Comparison of ENCODE assay signal across 22 cellular contexts in the genomic region with DNA sequence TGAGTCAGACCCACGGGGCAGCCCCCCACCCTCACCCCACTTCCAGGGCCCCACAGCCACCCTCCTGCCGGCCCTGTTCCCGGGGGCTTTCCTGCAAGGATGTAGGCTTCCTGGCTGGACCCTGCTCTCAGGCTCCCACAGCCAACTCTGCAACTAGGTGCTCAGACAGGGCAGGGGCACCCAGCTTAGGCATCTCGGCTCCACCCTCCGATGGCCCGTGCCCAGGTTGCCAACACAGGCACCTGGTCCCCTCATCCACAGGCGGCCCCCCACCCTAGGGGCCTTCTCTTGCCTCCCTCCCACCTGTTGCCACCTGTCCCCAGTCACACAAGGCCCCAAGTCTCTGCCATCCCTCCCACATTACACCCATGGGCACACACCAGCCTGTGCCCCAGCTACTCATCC. TPM values are rescaled to one million over a fixed set of nuclear protein-coding genes. Genes with fewer than 3 reads are reported as not detected.
DNase-seq lines count a peak whose midpoint lies in the region; ATAC-seq and TF ChIP-seq lines count a peak whose summit lies in the region.
"Had no signal": no experiment of that assay in that cellular context is flagged by ENCODE, and none has a peak within 500 bp of the region (broad histone marks: within the 10 kb centered on the region; RNA-seq: fewer than 3 reads in every experiment).

No MANE protein-coding gene starts in this region.

- H3K9me3 ChIP-seq in left ventricle myocardium inferior (replicated peaks), result no peaks in the 10 kb centered on the region
- H3K9me3 ChIP-seq in WERI-Rb-1 (ENCODE audit: severe bottlenecking), result no peaks in the 10 kb centered on the region
- H3K9me3 ChIP-seq in right lobe of liver, result no peaks in the 10 kb centered on the region
- H3K9me3 ChIP-seq in psoas muscle, result no peaks in the 10 kb centered on the region
- H3K9me3 ChIP-seq: BE2C had no signal

- TF ChIP-seq CTCF in left ventricle myocardium inferior (IDR thresholded peaks at IDR 0.05; ENCODE audit: borderline replicate concordance) (no peak), WERI-Rb-1 (IDR thresholded peaks at IDR 0.05; ENCODE audit: low read depth, low read length) (no peak), right lobe of liver (IDR thresholded peaks at IDR 0.05) (no peak), psoas muscle (IDR thresholded peaks at IDR 0.05) (no peak)

- peaks cover 91% of the 10 kb centered on the region for H3K4me1 ChIP-seq in left ventricle myocardium inferior
- H3K4me1 ChIP-seq in right lobe of liver, result peaks cover 0 to 55% (median 27%) of the 10 kb centered on the region in 4 donors
- H3K4me1 ChIP-seq in psoas muscle, result peaks cover 27% of the 10 kb centered on the region
- H3K4me1 ChIP-seq: BE2C had no signal

- H3K27ac ChIP-seq in left ventricle myocardium inferior (replicated peaks) (no peak overlapping the region), WERI-Rb-1 (peak overlapping the region; percentile 71), right lobe of liver (peak overlapping the region in 1 of 3 donors; percentile 71), psoas muscle (no peak overlapping the region)

- H3K36me3 ChIP-seq in left ventricle myocardium inferior (no peaks in the 10 kb centered on the region), WERI-Rb-1 (peaks cover 37% of the 10 kb centered on the region), right lobe of liver (no peaks in the 10 kb centered on the region), psoas muscle (ENCODE audit: insufficient read depth in 1 of 2, low read depth in 1 of 2) (peaks cover 0 to 14% of the 10 kb centered on the region in 2 donors)
- H3K36me3 ChIP-seq: BE2C had no signal

- ATAC-seq in right lobe of liver, result no peak
- ATAC-seq in psoas muscle, result no peak
- no peak for ATAC-seq in GM19328 (IDR thresholded peaks at IDR 0.05; ENCODE audit: unreplicated experiment)
- ATAC-seq: CD8-positive, alpha-beta T cell; GM23338; HCT116 had no signal

- no peaks in the 10 kb centered on the region for H3K27me3 ChIP-seq in left ventricle myocardium inferior (ENCODE audit: low read depth)
- no peaks in the 10 kb centered on the region for H3K27me3 ChIP-seq in WERI-Rb-1 (ENCODE audit: insufficient read depth, low read depth, severe bottlenecking)
- H3K27me3 ChIP-seq in right lobe of liver, result no peaks in the 10 kb centered on the region
- no peaks in the 10 kb centered on the region for H3K27me3 ChIP-seq in psoas muscle (ENCODE audit: insufficient read depth in 3 of 3, low read length in 2 of 3)
- H3K27me3 ChIP-seq: BE2C had no signal

- intact Hi-C loops in left ventricle myocardium inferior (cut with micrococcal nuclease) (no loop called here), cardiac septum (cut with DNase I) (no loop called here), right lobe of liver (cut with DNase I) (no loop called here), psoas muscle (cut with DNase I) (no loop called here)

- DNase-seq in left ventricle myocardium inferior, result peak; percentile 10
- DNase-seq in cardiac septum (ENCODE audit: low spot score), result no peak
- no peak for DNase-seq in WERI-Rb-1
- DNase-seq in right lobe of liver, result peak in 2 of 3 donors; percentile 20 to 39
- DNase-seq in psoas muscle, result peak; percentile 12 to 32
- no peak for DNase-seq in DMS53 (lab: John Stamatoyannopoulos, UW)
- no peak for DNase-seq in activated CD8-positive, alpha-beta memory T cell treated with anti-CD3 and anti-CD28 coated beads for 24 hours
- DNase-seq: BE2C; Calu3; CD8-positive, alpha-beta T cell; KG1; MV-4-11; NCI-H187; NCI-H2107; NCI-H2227 treated with DMSO at 0.1 percent for 48 hours; NCI-H510A treated with DMSO at 0.1 percent for 48 hours; NCI-H774; OCI-M1; SIG-M5 had no signal

- no peak for TF ChIP-seq POLR2A in right lobe of liver (IDR thresholded peaks at IDR 0.05)

- 80% methylated on average over 1 of the region's 7 CpGs for WGBS in right lobe of liver (ENCODE audit: insufficient coverage, low coverage, low lambda C conversion rate, missing lambda C conversion rate)
- 81 to 92% (median 86%) methylated on average over 4 to 7 of the region's 7 CpGs for WGBS in psoas muscle, 3 donors

- H3K4me3 ChIP-seq in left ventricle myocardium inferior, result no peak overlapping the region
- H3K4me3 ChIP-seq in WERI-Rb-1 (ENCODE audit: low read depth, low read length), result no peak overlapping the region
- H3K4me3 ChIP-seq in right lobe of liver, result no peak overlapping the region
- H3K4me3 ChIP-seq in psoas muscle, result no peak overlapping the region
- H3K4me3 ChIP-seq: GM23338 had no signal

RNA-seq across cellular contexts. Expression of gene HS6ST1, which starts 34.6 kb away (rescaled TPM):
- total RNA-seq in left ventricle myocardium inferior (26.7 TPM), cardiac septum (14.4 TPM), right lobe of liver (10 to 100 TPM; 18.0 to 53.5 (median 31.0) TPM), psoas muscle (10 to 100 TPM; 29.3 to 68.7 (median 44.6) TPM)
- polyA plus RNA-seq in psoas muscle, result 10 to 100 TPM; 13.6 to 90.9 (median 20.0) TPM

Comparison
In these comparisons a context has a peak if more than half of its experiments do, and no peak if none do; other contexts are left out.
1. DNase-seq: peak in left ventricle myocardium inferior (single experiment), right lobe of liver (2 of 3) and psoas muscle (2 of 2); none in cardiac septum (single experiment), WERI-Rb-1 (single experiment), DMS53 (single experiment) and activated CD8-positive, alpha-beta memory T cell treated with anti-CD3 and anti-CD28 coated beads for 24 hours (single experiment).